16 cellular contexts compared by ENCODE assay signal in genomic region chr4:151039733-151040132, GRCh38. TPM values are rescaled to one million over a fixed set of nuclear protein-coding genes. Genes with fewer than 3 reads are reported as not detected.
DNase-seq lines count a peak whose midpoint lies in the region; ATAC-seq, FAIRE-seq and TF ChIP-seq lines count a peak whose summit lies in the region.
"Had no signal": no experiment of that assay in that cellular context is flagged by ENCODE, and none has a peak within 500 bp of the region (broad histone marks: within the 10 kb centered on the region; RNA-seq: fewer than 3 reads in every experiment).

No MANE protein-coding gene starts in this region.

- H2BK120ac ChIP-seq in H1 (replicated peaks; ENCODE audit: low read depth, low read length): no peak overlapping the region

- no peaks in the 10 kb centered on the region for H3K79me1 ChIP-seq in H1 (ENCODE audit: low read depth, low read length)

- H2BK12ac ChIP-seq in H1 (ENCODE audit: low read depth, low read length): no peak overlapping the region

- H3K79me2 ChIP-seq in H1 (ENCODE audit: control insufficient read depth in 1 of 2, insufficient read depth in 2 of 2, low read length in 2 of 2): peaks cover 0 to 25% of the 10 kb centered on the region in 2 experiments; a peak in 2 of 4 replicates

- no peaks in the 10 kb centered on the region for H4K20me1 ChIP-seq in H1 (replicated peaks in 1 of 2; ENCODE audit: control insufficient read depth in 1 of 2, insufficient read depth in 2 of 2, low read length in 2 of 2)
- H4K20me1 ChIP-seq: BLaER1 treated with 17β-estradiol and CSF1 and Interleukin-3, amounts not matched to agents 10 nM and 100 nM had no signal

- H3K4me3 ChIP-seq in H1 (ENCODE audit: extremely low read depth in 1 of 4, insufficient read depth in 2 of 4, low read depth in 3 of 4, low read length in 4 of 4): no peak overlapping the region
- no peak overlapping the region for H3K4me3 ChIP-seq in left lung
- H3K4me3 ChIP-seq: BLaER1 treated with 17β-estradiol and CSF1 and Interleukin-3, amounts not matched to agents 10 nM and 100 nM; GM12878; GM23248 had no signal

- peak; percentile 48 for DNase-seq in amniotic epithelial cell (ENCODE audit: low read depth)
- no peak for DNase-seq in H1 (ENCODE audit: low read depth in 1 of 2, low spot score in 2 of 2)
- DNase-seq in left lung: no peak
- DNase-seq in GM12892 (ENCODE audit: insufficient read length): no peak
- DNase-seq in activated CD4-positive, alpha-beta T cell treated with anti-CD3 and anti-CD28 coated beads, Interleukin-2, amount 50 U/mL, for 4 hours: no peak
- no peak for DNase-seq in NCI-H446 (lab: John Stamatoyannopoulos, UW)
- DNase-seq: Calu3; CD8-positive, alpha-beta T cell; DMS79 treated with DMSO at 0.1 percent for 48 hours; GM23248; HCEC 1CT had no signal

- H4K91ac ChIP-seq in H1 (replicated peaks; ENCODE audit: insufficient read length, low read length): no peak overlapping the region

- intact Hi-C loops in left lung (cut with DNase I): no loop called here

- TF ChIP-seq CTCF in H1 (IDR thresholded peaks at IDR 0.05; ENCODE audit: control extremely low read depth in 1 of 3, insufficient read depth in 1 of 3, low read depth in 1 of 3, low read length in 3 of 3) (no peak), left lung (IDR thresholded peaks at IDR 0.05) (no peak)

- TF ChIP-seq POLR2A in H1 (IDR thresholded peaks at IDR 0.05; ENCODE audit: control extremely low read depth in 1 of 2, low read depth in 2 of 2, low read length in 2 of 2) (no peak), GM12892 (IDR thresholded peaks at IDR 0.05; ENCODE audit: low read depth, low read length) (no peak)

- POLR2A ChIA-PET in H1 (lab: Charles Lee; ENCODE audit: partially characterized antibody): interaction anchor here (1.7 kb wide), 1 partner anchor 9 kb away, joined by 5 read pairs; no protein-coding TSS in a partner anchor

- H3K56ac ChIP-seq in H1 (replicated peaks; ENCODE audit: insufficient read length, low read depth, low read length): no peak overlapping the region

- no peak overlapping the region for H2BK15ac ChIP-seq in H1 (ENCODE audit: low read length)

- H3K23me2 ChIP-seq in H1 (ENCODE audit: low read depth, low read length): no peaks in the 10 kb centered on the region

- TF ChIP-seq RAD21 in Ishikawa (IDR thresholded peaks at IDR 0.05; ENCODE audit: low read depth): no peak
- TF ChIP-seq RAD21 in H1 (IDR thresholded peaks at IDR 0.05 in 1 of 2, conservative IDR thresholded peaks at IDR 0.05 in 1 of 2; ENCODE audit: low read depth in 2 of 2, low read length in 2 of 2): no peak

- no peak overlapping the region for H2AK5ac ChIP-seq in H1 (ENCODE audit: low read depth, low read length)

- H3K4me1 ChIP-seq in H1 (replicated peaks in 1 of 4; ENCODE audit: control insufficient read depth in 3 of 4, insufficient read depth in 4 of 4, low read length in 3 of 4): peaks cover 0 to 2% (median 0%) of the 10 kb centered on the region in 4 experiments; a peak in 2 of 7 replicates
- H3K4me1 ChIP-seq in left lung: no peaks in the 10 kb centered on the region
- H3K4me1 ChIP-seq: BLaER1 treated with 17β-estradiol and CSF1 and Interleukin-3, amounts not matched to agents 10 nM and 100 nM had no signal

- no peak overlapping the region for H3K23ac ChIP-seq in H1 (ENCODE audit: insufficient read length)

- no peak overlapping the region for H3K14ac ChIP-seq in H1 (ENCODE audit: insufficient read length)

- CTCF ChIA-PET in H1 (lab: Charles Lee; ENCODE audit: partially characterized antibody): no interaction called here

- H2BK20ac ChIP-seq in H1 (ENCODE audit: low read length): no peak overlapping the region

- H3K36me3 ChIP-seq in H1 (ENCODE audit: control insufficient read depth in 2 of 4, insufficient read depth in 4 of 4, low read length in 3 of 4) (peaks cover 0 to 5% (median under 1%) of the 10 kb centered on the region in 4 experiments; a peak in 2 of 8 replicates), left lung (no peaks in the 10 kb centered on the region)
- H3K36me3 ChIP-seq: BLaER1 treated with 17β-estradiol and CSF1 and Interleukin-3, amounts not matched to agents 10 nM and 100 nM had no signal

- no peak overlapping the region for H2BK5ac ChIP-seq in H1 (ENCODE audit: low read depth, low read length)

- H3K9me3 ChIP-seq in H1 (ENCODE audit: insufficient read depth in 2 of 2, low read depth in 1 of 2, low read length in 1 of 2) (no peaks in the 10 kb centered on the region), left lung (no peaks in the 10 kb centered on the region)
- H3K9me3 ChIP-seq: BLaER1 treated with 17β-estradiol and CSF1 and Interleukin-3, amounts not matched to agents 10 nM and 100 nM had no signal

- H2AFZ ChIP-seq in H1 (ENCODE audit: low read length): no peak overlapping the region
- H2AFZ ChIP-seq: GM23248 had no signal

- no peak overlapping the region for H3K9ac ChIP-seq in H1 (replicated peaks in 1 of 4; ENCODE audit: extremely low read depth in 1 of 4, low read depth in 3 of 4, low read length in 3 of 4)
- H3K9ac ChIP-seq: BLaER1 treated with 17β-estradiol and CSF1 and Interleukin-3, amounts not matched to agents 10 nM and 100 nM; GM23248 had no signal

- H3K27ac ChIP-seq in H1 (ENCODE audit: low read depth, low read length) (no peak overlapping the region), left lung (no peak overlapping the region)
- H3K27ac ChIP-seq: BLaER1 treated with 17β-estradiol and CSF1 and Interleukin-3, amounts not matched to agents 10 nM and 100 nM; GM23248; HL-60 had no signal

- no peak overlapping the region for H4K5ac ChIP-seq in H1 (ENCODE audit: insufficient read length, low read depth, low read length)

- H3K4me2 ChIP-seq in H1 (ENCODE audit: insufficient read depth in 1 of 2, low read depth in 2 of 2, low read length in 2 of 2): no peak overlapping the region
- H3K4me2 ChIP-seq: BLaER1 treated with 17β-estradiol and CSF1 and Interleukin-3, amounts not matched to agents 10 nM and 100 nM had no signal

- 87% methylated on average over 2 of the region's 2 CpGs; no CpG with 5 or more reads in 1 of the 2 experiments for WGBS in H1 (ENCODE audit: extremely low coverage in 1 of 2, insufficient coverage in 1 of 2, insufficient read length in 1 of 2, insufficient replicate concordance in 2 of 2, low coverage in 1 of 2, low lambda C conversion rate in 2 of 2, missing lambda C conversion rate in 1 of 2), 2 experiments

- H4K8ac ChIP-seq in H1 (ENCODE audit: extremely low read depth, insufficient read depth, low read length): no peak overlapping the region

- no peak overlapping the region for H3K4ac ChIP-seq in H1 (replicated peaks; ENCODE audit: insufficient read length, low read depth, low read length)

- peak; percentile 39 for ATAC-seq in left lung
- ATAC-seq: CD8-positive, alpha-beta T cell; GM12878 had no signal

- no peak overlapping the region for H3K18ac ChIP-seq in H1 (ENCODE audit: extremely low read depth, low read length)

- TF ChIP-seq EP300 in Ishikawa (IDR thresholded peaks at IDR 0.05; ENCODE audit: borderline replicate concordance) (no peak), H1 (IDR thresholded peaks at IDR 0.05; ENCODE audit: borderline replicate concordance in 1 of 2, low read depth in 2 of 2, low read length in 2 of 2) (no peak)

- H3K27me3 ChIP-seq in H1 (replicated peaks in 1 of 4; ENCODE audit: control insufficient read depth in 3 of 4, extremely low read depth in 1 of 4, insufficient read depth in 3 of 4, low read length in 3 of 4): no peaks in the 10 kb centered on the region
- H3K27me3 ChIP-seq in left lung: no peaks in the 10 kb centered on the region
- H3K27me3 ChIP-seq: BLaER1 treated with 17β-estradiol and CSF1 and Interleukin-3, amounts not matched to agents 10 nM and 100 nM had no signal

- FAIRE-seq in H1 (lab: Jason Lieb, UNC): no peak
- FAIRE-seq in GM12892 (lab: Jason Lieb, UNC): no peak
- FAIRE-seq: GM12878, H54 had no signal

TF ChIP-seq in Ishikawa, 13 proteins besides CTCF, POLR2A, EP300 and RAD21:
- TF ChIP-seq NFIC (IDR thresholded peaks at IDR 0.05) (no peak), YY1 (IDR thresholded peaks at IDR 0.05; ENCODE audit: low read depth) (no peak), TEAD4 (IDR thresholded peaks at IDR 0.05) (no peak), CEBPB (IDR thresholded peaks at IDR 0.05) (peak; percentile 84)

TF ChIP-seq in H1, 55 proteins besides CTCF, POLR2A, EP300 and RAD21:
- TF ChIP-seq CEBPB (IDR thresholded peaks at IDR 0.05; ENCODE audit: low read depth, low read length) (peak; percentile 48; the same call in 1 of the 2 replicates), BACH1 (IDR thresholded peaks at IDR 0.05; ENCODE audit: low read length) (no peak)
TF ChIP-seq in H1: peak in this region for 1.

RNA-seq across cellular contexts. Expression of gene LRBA, which starts 24.6 kb away (rescaled TPM):
- total RNA-seq in H1 (2021; fragmentation: NEBNext Ultra II Directional; extraction: Animal tissue kit (Norgen Biotek cat#: 25700)): 77.2 and 83.2 TPM in 2 replicates
- 32.5 and 54.6 TPM in 2 replicates for polyA plus RNA-seq in H1 (2011; rRNA removed)
- polyA plus RNA-seq in H1 (2011; cell fraction: cytosol; rRNA removed): 44.3 TPM
- polyA plus RNA-seq in H1 (2011; cell fraction: nucleus; rRNA removed): 54.2 TPM
- polyA plus RNA-seq in H1 (2012, experiment 1 of 2): 48.4 to 60.5 TPM (median 54.0 TPM) in 4 replicates
- 4.0 TPM for polyA plus RNA-seq in H1 (2012, experiment 2 of 2)
- polyA plus RNA-seq in H1 (2013, experiment 1 of 2): 27.2 TPM
- 22.2 TPM for polyA plus RNA-seq in H1 (2013, experiment 2 of 2)
- polyA minus RNA-seq in H1 (2011; rRNA and poly(A)+ RNA removed): 249 and 294 TPM in 2 replicates
- 80.2 TPM for polyA minus RNA-seq in H1 (2011; cell fraction: cytosol; rRNA and poly(A)+ RNA removed)
- polyA minus RNA-seq in H1 (2011; cell fraction: nucleus; rRNA and poly(A)+ RNA removed): 387 TPM
- total RNA-seq in left lung: 10 to 100 TPM; 46.1 to 46.3 TPM
- polyA plus RNA-seq in GM12892 (2012; ENCODE audit: missing spikeins): 33.9 TPM

RNA-seq across cellular contexts. Expression of gene RPS3A, which starts 59.7 kb away (rescaled TPM):
- 2,726 and 2,822 TPM in 2 replicates for total RNA-seq in H1 (2021; fragmentation: NEBNext Ultra II Directional; extraction: Animal tissue kit (Norgen Biotek cat#: 25700))
- polyA plus RNA-seq in H1 (2011; rRNA removed): 1,045 and 2,162 TPM in 2 replicates
- 3,009 TPM for polyA plus RNA-seq in H1 (2011; cell fraction: cytosol; rRNA removed)
- polyA plus RNA-seq in H1 (2011; cell fraction: nucleus; rRNA removed): 715 TPM
- 2,130 to 2,833 TPM (median 2,413 TPM) in 4 replicates for polyA plus RNA-seq in H1 (2012, experiment 1 of 2)
- 1,665 TPM for polyA plus RNA-seq in H1 (2012, experiment 2 of 2)
- polyA plus RNA-seq in H1 (2013, experiment 1 of 2): 4,908 TPM
- 4,894 TPM for polyA plus RNA-seq in H1 (2013, experiment 2 of 2)
- 503 and 871 TPM in 2 replicates for polyA minus RNA-seq in H1 (2011; rRNA and poly(A)+ RNA removed)
- polyA minus RNA-seq in H1 (2011; cell fraction: cytosol; rRNA and poly(A)+ RNA removed): 605 TPM
- polyA minus RNA-seq in H1 (2011; cell fraction: nucleus; rRNA and poly(A)+ RNA removed): 391 TPM
- 1,000 to 10,000 TPM; 1,429 to 1,548 TPM for total RNA-seq in left lung
- polyA plus RNA-seq in GM12892 (2012; ENCODE audit: missing spikeins): 6,954 TPM
